ENCODE assay signal across 28 cellular contexts in the genomic region with DNA sequence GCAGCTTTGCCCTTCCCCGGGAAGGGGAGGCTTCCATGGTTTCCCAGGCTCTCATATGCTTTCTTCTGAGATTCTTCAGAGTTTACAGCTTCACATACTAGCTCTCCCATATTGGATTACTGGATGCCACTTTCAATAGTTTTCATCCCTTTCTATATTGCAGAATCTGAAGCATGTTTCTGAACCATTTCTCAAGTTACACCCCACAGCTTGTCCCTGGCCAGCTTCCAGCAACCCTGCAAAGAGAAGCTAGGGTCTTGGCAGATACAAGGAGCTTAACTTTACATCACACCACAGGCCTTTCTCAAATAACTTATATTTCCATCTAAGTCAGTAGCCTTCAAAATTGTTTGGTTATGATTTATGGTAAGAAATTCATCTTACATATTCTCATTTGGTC. TPM values are rescaled to one million over a fixed set of nuclear protein-coding genes. Genes with fewer than 3 reads are reported as not detected.
DNase-seq lines count a peak whose midpoint lies in the region; ATAC-seq and TF ChIP-seq lines count a peak whose summit lies in the region.
"Had no signal": no experiment of that assay in that cellular context is flagged by ENCODE, and none has a peak within 500 bp of the region (broad histone marks: within the 10 kb centered on the region; RNA-seq: fewer than 3 reads in every experiment).

No MANE protein-coding gene starts in this region.

- DNase-seq in DMS79 (lab: John Stamatoyannopoulos, UW) (peak; percentile 29), NCI-H524 (lab: John Stamatoyannopoulos, UW) (peak; percentile 8 to 80), esophagus muscularis mucosa (ENCODE audit: extremely low spot score) (no peak), myocyte (ENCODE audit: low read depth) (peak; percentile 6), natural killer cell (no peak), SIG-M5 (lab: John Stamatoyannopoulos, UW) (no peak), hepatic stellate cell (ENCODE audit: low spot score) (no peak), NCI-H1694 treated with DMSO at 0.1 percent for 48 hours (lab: John Stamatoyannopoulos, UW) (no peak)
- DNase-seq: activated CD4-positive, CD25-positive, alpha-beta regulatory T cell treated with anti-CD3 and anti-CD28 coated beads, Interleukin-2, amount 50 U/mL, for 72 hours; activated naive CD4-positive, alpha-beta T cell; activated T-cell treated with anti-CD3 and anti-CD28 coated beads, Interleukin-2, amount 50 U/mL, for 24 hours; cerebellar nuclear complex; effector memory CD4-positive, alpha-beta T cell; H7; hippocampal formation; KG1; naive B cell; NCI-H2081 treated with DMSO at 0.1 percent for 48 hours; NCI-H69; stimulated activated CD4-positive, alpha-beta T cell treated with anti-CD3 and anti-CD28 coated beads, Interleukin-1b, Interleukin-23, amount 100 ng/mL, for 48 hours; stimulated activated naive B cell treated with anti-CD40 and anti-IgM and Interleukin-4, amounts not matched to agents 10 μg/mL and 1 μg/mL and 100 μg/mL, for 72 hours; SW 1271 had no signal

- peaks cover 0 to 80% (median 75%) of the 10 kb centered on the region in 4 donors for H3K4me1 ChIP-seq in esophagus muscularis mucosa
- H3K4me1 ChIP-seq: pancreas, right lobe of liver had no signal

- peak overlapping the region; percentile 78 to 87 (median 85) for H3K27ac ChIP-seq in esophagus muscularis mucosa (replicated peaks in 1 of 4)
- H3K27ac ChIP-seq: pancreas, right lobe of liver, thoracic aorta had no signal

- H3K9me3 Mint-ChIP-seq in natural killer cell: peaks cover 3 to 5% of the 10 kb centered on the region in 2 donors
- H3K9me3 Mint-ChIP-seq: activated T-cell treated with anti-CD3 and anti-CD28 coated beads, Interleukin-2, amount 50 U/mL, for 24 hours; stimulated activated naive B cell treated with anti-CD40 and anti-IgM and Interleukin-4, amounts not matched to agents 10 μg/mL and 1 μg/mL and 100 μg/mL, for 72 hours had no signal

- no peak overlapping the region for H3K4me3 Mint-ChIP-seq in natural killer cell
- H3K4me3 Mint-ChIP-seq: activated T-cell treated with anti-CD3 and anti-CD28 coated beads, Interleukin-2, amount 50 U/mL, for 24 hours; CD14-positive monocyte; naive B cell; stimulated activated naive B cell treated with anti-CD40 and anti-IgM and Interleukin-4, amounts not matched to agents 10 μg/mL and 1 μg/mL and 100 μg/mL, for 72 hours had no signal

- intact Hi-C loops in esophagus muscularis mucosa (cut with DNase I): no loop called here
- intact Hi-C loops in natural killer cell (cut with micrococcal nuclease): no loop called here

- no peak for TF ChIP-seq CTCF in esophagus muscularis mucosa (IDR thresholded peaks at IDR 0.05)
- no peak for TF ChIP-seq CTCF in natural killer cell (IDR thresholded peaks at IDR 0.05)

- no peaks in the 10 kb centered on the region for H3K36me3 Mint-ChIP-seq in natural killer cell
- H3K36me3 Mint-ChIP-seq: CD14-positive monocyte; naive B cell; stimulated activated naive B cell treated with anti-CD40 and anti-IgM and Interleukin-4, amounts not matched to agents 10 μg/mL and 1 μg/mL and 100 μg/mL, for 72 hours had no signal

- H3K27me3 Mint-ChIP-seq in natural killer cell (ENCODE audit: low read depth in 2 of 2): peaks cover 6 to 9% of the 10 kb centered on the region in 2 donors

- TF ChIP-seq EP300 in esophagus muscularis mucosa (IDR thresholded peaks at IDR 0.05): no peak

- no peak for ATAC-seq in natural killer cell
- ATAC-seq: pancreas; right lobe of liver; stimulated activated naive B cell treated with anti-CD40 and anti-IgM and Interleukin-4, amounts not matched to agents 10 μg/mL and 1 μg/mL and 100 μg/mL, for 72 hours had no signal

- no peaks in the 10 kb centered on the region for H3K9me3 ChIP-seq in esophagus muscularis mucosa
- H3K9me3 ChIP-seq: pancreas, right lobe of liver, thoracic aorta had no signal

- H3K4me1 Mint-ChIP-seq in natural killer cell: no peaks in the 10 kb centered on the region
- H3K4me1 Mint-ChIP-seq: CD14-positive monocyte; naive B cell; stimulated activated naive B cell treated with anti-CD40 and anti-IgM and Interleukin-4, amounts not matched to agents 10 μg/mL and 1 μg/mL and 100 μg/mL, for 72 hours had no signal

- no peak overlapping the region for H3K27ac Mint-ChIP-seq in natural killer cell
- H3K27ac Mint-ChIP-seq: activated T-cell treated with anti-CD3 and anti-CD28 coated beads, Interleukin-2, amount 50 U/mL, for 24 hours; CD14-positive monocyte; naive B cell; stimulated activated naive B cell treated with anti-CD40 and anti-IgM and Interleukin-4, amounts not matched to agents 10 μg/mL and 1 μg/mL and 100 μg/mL, for 72 hours had no signal

- 69% methylated on average over 1 of the region's 1 CpG for WGBS in esophagus muscularis mucosa

- no peak overlapping the region for H3K4me3 ChIP-seq in esophagus muscularis mucosa
- H3K4me3 ChIP-seq: lung, pancreas, right lobe of liver, thoracic aorta had no signal

- H3K36me3 ChIP-seq in esophagus muscularis mucosa: no peaks in the 10 kb centered on the region
- H3K36me3 ChIP-seq: pancreas, right lobe of liver, thoracic aorta had no signal

- no peaks in the 10 kb centered on the region for H3K27me3 ChIP-seq in esophagus muscularis mucosa
- H3K27me3 ChIP-seq: pancreas, right lobe of liver had no signal

- TF ChIP-seq POLR2A in esophagus muscularis mucosa (IDR thresholded peaks at IDR 0.05; ENCODE audit: low read depth): no peak

RNA-seq across cellular contexts. Expression of gene LHCGR, which starts 39.6 kb away (rescaled TPM):
- 1 to 10 TPM in 3 of 4 donors, under 1 TPM in 1; 0.65 to 4.6 (median 2.8) TPM for total RNA-seq in esophagus muscularis mucosa
- not detected in 2 replicates for total RNA-seq in myocyte
- not detected for polyA plus RNA-seq in myocyte (2012)
- total RNA-seq in natural killer cell: not detected
- total RNA-seq: H7, pancreas, right lobe of liver, thoracic aorta had no signal
- polyA plus RNA-seq: CD14-positive monocyte, keratinocyte, pancreas had no signal

Comparison
In these comparisons a context has a peak if more than half of its experiments do, and no peak if none do; other contexts are left out.
1. DNase-seq: peak in DMS79 (single experiment), NCI-H524 (2 of 2) and myocyte (single experiment); none in esophagus muscularis mucosa (single experiment), natural killer cell (single experiment), SIG-M5 (single experiment), hepatic stellate cell (single experiment) and NCI-H1694 treated with DMSO at 0.1 percent for 48 hours (single experiment).